In genomic region chr3:122679085-122679466, GRCh38 we compare ENCODE assay signal across 8 cellular contexts. TPM values are rescaled to one million over a fixed set of nuclear protein-coding genes. Genes with fewer than 3 reads are reported as not detected.
DNase-seq lines count a peak whose midpoint lies in the region; ATAC-seq, FAIRE-seq and TF ChIP-seq lines count a peak whose summit lies in the region.

No MANE protein-coding gene starts in this region.

- TF ChIP-seq CTCF in D721Med (IDR thresholded peaks at IDR 0.05; ENCODE audit: insufficient read depth, missing control alignments): peak; percentile 91
- TF ChIP-seq CTCF in vagina (IDR thresholded peaks at IDR 0.05): peak; percentile 57 to 91 (median 73)

- H3K9me3 ChIP-seq in right cardiac atrium (ENCODE audit: control insufficient read depth, low read length) (no peaks in the 10 kb centered on the region), vagina (no peaks in the 10 kb centered on the region)

- peak overlapping the region; percentile 92 for H3K4me3 ChIP-seq in right cardiac atrium (ENCODE audit: low read length)
- H3K4me3 ChIP-seq in rectal smooth muscle tissue (ENCODE audit: low read length): peak overlapping the region; percentile 82
- peak overlapping the region; percentile 78 to 84 for H3K4me3 ChIP-seq in vagina

- DNase-seq in D721Med (ENCODE audit: insufficient read length, low spot score) (no peak), HCEC 1CT (peak; percentile 76), NCI-H1436 (lab: John Stamatoyannopoulos, UW) (peak; percentile 73), T-helper 1 cell (peak; percentile 54 to 83 (median 74)), amygdala (lab: John Stamatoyannopoulos, UW) (peak in 51 of 56 donors; percentile 5 to 82 (median 43)), right cardiac atrium (peak; percentile 85 to 91 (median 88)), vagina (ENCODE audit: extremely low spot score in 2 of 2) (no peak)

- H3K27me3 ChIP-seq in right cardiac atrium (ENCODE audit: control insufficient read depth, insufficient read depth) (no peaks in the 10 kb centered on the region), rectal smooth muscle tissue (ENCODE audit: control insufficient read depth, insufficient read depth, low read length) (no peaks in the 10 kb centered on the region), vagina (no peaks in the 10 kb centered on the region)

- H3K9ac ChIP-seq in rectal smooth muscle tissue (ENCODE audit: low read length): peak overlapping the region; percentile 60

- intact Hi-C loops in right cardiac atrium (cut with DNase I) (loop anchor here (2.0 to 10.0 kb wide), 6 partner anchors 114 to 287 kb away; partner anchors contain the start of genes DTX3L (in 1 of the 4), PARP9 (in 1 of the 4) and WDR5B (in 1 of the 4)), vagina (cut with DNase I) (loop anchor here (5.0 kb wide), 1 partner anchor 297 kb away; the partner anchor contains the start of genes FAM162A and MIX23)

- H3K36me3 ChIP-seq in rectal smooth muscle tissue (ENCODE audit: control insufficient read depth, insufficient read depth, low read length) (no peaks in the 10 kb centered on the region), vagina (no peaks in the 10 kb centered on the region)

- TF ChIP-seq POLR2A in vagina (IDR thresholded peaks at IDR 0.05): no peak

- peak overlapping the region; percentile 49 for H3K27ac ChIP-seq in right cardiac atrium (ENCODE audit: low read length)
- peak overlapping the region; percentile 91 for H3K27ac ChIP-seq in rectal smooth muscle tissue (ENCODE audit: low read depth, low read length)
- H3K27ac ChIP-seq in vagina: peak overlapping the region; percentile 98

- peak; percentile 78 to 79 for ATAC-seq in right cardiac atrium

- WGBS in right cardiac atrium: 0% methylated on average over 7 of the region's 7 CpGs

- H3K4me1 ChIP-seq in right cardiac atrium (ENCODE audit: control insufficient read depth, insufficient read depth, low read length) (no peaks in the 10 kb centered on the region), rectal smooth muscle tissue (ENCODE audit: control insufficient read depth, insufficient read depth, low read length) (peaks cover 12% of the 10 kb centered on the region), vagina (peaks cover 30% of the 10 kb centered on the region)

- no peak for FAIRE-seq in D721Med (lab: Jason Lieb, UNC)

RNA-seq across cellular contexts. Expression of gene PARP14, which starts 1.6 kb away (rescaled TPM):
- 10 to 100 TPM; 13.8 to 21.8 (median 16.6) TPM for total RNA-seq in right cardiac atrium
- 6.9 TPM for polyA plus RNA-seq in right cardiac atrium
- total RNA-seq in vagina: 44.4 TPM

Comparison
In these comparisons a context has a peak if more than half of its experiments do, and no peak if none do; other contexts are left out.
1. DNase-seq: peak in HCEC 1CT (single experiment), NCI-H1436 (single experiment), T-helper 1 cell (5 of 5), amygdala (51 of 56) and right cardiac atrium (3 of 3); none in D721Med (single experiment) and vagina (0 of 2).
2. Peak in every context shown above with its lines, with median percentiles within 50 percentile points of each other: H3K27ac ChIP-seq and H3K4me3 ChIP-seq.